17 cellular contexts compared by ENCODE assay signal in the genomic region with DNA sequence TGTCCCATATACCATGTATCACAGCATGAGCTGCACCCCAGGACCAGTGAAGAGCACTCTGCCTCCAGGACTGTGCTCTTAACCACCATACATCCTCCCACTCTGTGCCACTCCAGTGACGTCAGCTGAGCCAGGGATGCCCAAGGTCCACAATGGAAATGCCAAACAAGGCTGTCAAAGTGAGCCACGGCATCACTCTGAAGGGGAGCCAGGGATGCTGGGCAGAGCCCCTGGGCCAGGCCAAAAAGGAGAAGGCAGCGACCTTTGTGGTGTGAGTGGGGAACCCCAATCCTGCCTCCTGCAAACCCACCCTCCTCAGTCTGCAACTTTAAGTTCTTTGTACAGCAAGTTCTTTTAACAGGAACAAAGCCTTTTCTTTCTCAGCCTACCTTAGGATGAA.
A peak's percentile ranks its signal among the peaks of the same experiment; 100 is the strongest.
DNase-seq lines count a peak whose midpoint lies in the region; ATAC-seq and TF ChIP-seq lines count a peak whose summit lies in the region.
"Had no signal": no experiment of that assay in that cellular context is flagged by ENCODE, and none has a peak within 500 bp of the region (broad histone marks: within the 10 kb centered on the region; RNA-seq: fewer than 3 reads in every experiment).

No MANE protein-coding gene starts in this region.

- peak; percentile 34 for DNase-seq in activated naive CD8-positive, alpha-beta T cell treated with anti-CD3 and anti-CD28 coated beads, Interleukin-2, amount 50 U/mL, for 24 hours
- no peak for DNase-seq in activated naive CD8-positive, alpha-beta T cell treated with anti-CD3 and anti-CD28 coated beads for 36 hours
- DNase-seq in left lung (no peak), SW480 (ENCODE audit: low spot score) (no peak), NCI-H2029 treated with DMSO at 0.1 percent for 48 hours (lab: John Stamatoyannopoulos, UW) (no peak), H7 (no peak)
- DNase-seq: BE2C, EL, GF-D8, HFFc6, MG63, NCI-H1694 treated with DMSO at 0.1 percent for 48 hours, NCI-H446, NCI-H526 had no signal

- H3K4me3 ChIP-seq in left lung (no peak overlapping the region), rectal smooth muscle tissue (ENCODE audit: low read length) (no peak overlapping the region), H7 (ENCODE audit: insufficient read depth, low read depth, low read length) (no peak overlapping the region)
- H3K4me3 ChIP-seq: K562, MG63, Peyer's patch had no signal

- H3K27me3 Mint-ChIP-seq in activated naive CD8-positive, alpha-beta T cell treated with anti-CD3 and anti-CD28 coated beads, Interleukin-2, amount 50 U/mL, for 24 hours, result peaks cover 10% of the 10 kb centered on the region
- H3K27me3 Mint-ChIP-seq in activated naive CD8-positive, alpha-beta T cell treated with anti-CD3 and anti-CD28 coated beads for 36 hours, result peaks cover 52% of the 10 kb centered on the region

- TF ChIP-seq CTCF in left lung (IDR thresholded peaks at IDR 0.05), result no peak

- intact Hi-C loops in left lung (cut with DNase I), result no loop called here

- H3K27ac Mint-ChIP-seq in activated naive CD8-positive, alpha-beta T cell treated with anti-CD3 and anti-CD28 coated beads, Interleukin-2, amount 50 U/mL, for 24 hours, result no peak overlapping the region
- no peak overlapping the region for H3K27ac Mint-ChIP-seq in activated naive CD8-positive, alpha-beta T cell treated with anti-CD3 and anti-CD28 coated beads for 36 hours
- H3K27ac Mint-ChIP-seq: HFFc6 had no signal

- H3K9ac ChIP-seq in rectal smooth muscle tissue (ENCODE audit: low read length), result no peak overlapping the region

- no peaks in the 10 kb centered on the region for H3K9me3 ChIP-seq in left lung
- H3K9me3 ChIP-seq: BE2C, MG63, Peyer's patch had no signal

- H3K36me3 ChIP-seq in left lung (no peaks in the 10 kb centered on the region), rectal smooth muscle tissue (ENCODE audit: control insufficient read depth, insufficient read depth, low read length) (no peaks in the 10 kb centered on the region), H7 (replicated peaks; ENCODE audit: control insufficient read depth, insufficient read depth, low read length) (no peaks in the 10 kb centered on the region)
- H3K36me3 ChIP-seq: BE2C, MG63, Peyer's patch had no signal

- H3K36me3 Mint-ChIP-seq in activated naive CD8-positive, alpha-beta T cell treated with anti-CD3 and anti-CD28 coated beads, Interleukin-2, amount 50 U/mL, for 24 hours (ENCODE audit: low read depth), result peaks cover 4% of the 10 kb centered on the region
- H3K36me3 Mint-ChIP-seq in activated naive CD8-positive, alpha-beta T cell treated with anti-CD3 and anti-CD28 coated beads for 36 hours, result peaks cover 3% of the 10 kb centered on the region

- H3K9me3 Mint-ChIP-seq in activated naive CD8-positive, alpha-beta T cell treated with anti-CD3 and anti-CD28 coated beads, Interleukin-2, amount 50 U/mL, for 24 hours, result peaks cover 3% of the 10 kb centered on the region
- no peaks in the 10 kb centered on the region for H3K9me3 Mint-ChIP-seq in activated naive CD8-positive, alpha-beta T cell treated with anti-CD3 and anti-CD28 coated beads for 36 hours
- H3K9me3 Mint-ChIP-seq: HFFc6 had no signal

- peaks cover 73% of the 10 kb centered on the region for H3K4me1 Mint-ChIP-seq in activated naive CD8-positive, alpha-beta T cell treated with anti-CD3 and anti-CD28 coated beads, Interleukin-2, amount 50 U/mL, for 24 hours
- peaks cover 27% of the 10 kb centered on the region for H3K4me1 Mint-ChIP-seq in activated naive CD8-positive, alpha-beta T cell treated with anti-CD3 and anti-CD28 coated beads for 36 hours

- H3K4me3 Mint-ChIP-seq in activated naive CD8-positive, alpha-beta T cell treated with anti-CD3 and anti-CD28 coated beads, Interleukin-2, amount 50 U/mL, for 24 hours, result no peak overlapping the region
- H3K4me3 Mint-ChIP-seq in activated naive CD8-positive, alpha-beta T cell treated with anti-CD3 and anti-CD28 coated beads for 36 hours, result no peak overlapping the region
- H3K4me3 Mint-ChIP-seq: HFFc6 had no signal

- H3K27ac ChIP-seq in left lung (no peak overlapping the region), rectal smooth muscle tissue (ENCODE audit: low read depth, low read length) (peak overlapping the region; percentile 33)
- H3K27ac ChIP-seq: Peyer's patch had no signal

- no peaks in the 10 kb centered on the region for H3K4me1 ChIP-seq in left lung
- H3K4me1 ChIP-seq in rectal smooth muscle tissue (ENCODE audit: control insufficient read depth, insufficient read depth, low read length), result no peaks in the 10 kb centered on the region
- H3K4me1 ChIP-seq: Peyer's patch had no signal

- ATAC-seq in activated naive CD8-positive, alpha-beta T cell treated with anti-CD3 and anti-CD28 coated beads, Interleukin-2, amount 50 U/mL, for 24 hours, result peak; percentile 33
- ATAC-seq in left lung, result peak; percentile 27
- ATAC-seq: K562 had no signal

- no peaks in the 10 kb centered on the region for H3K27me3 ChIP-seq in left lung
- H3K27me3 ChIP-seq in rectal smooth muscle tissue (ENCODE audit: control insufficient read depth, insufficient read depth, low read length), result no peaks in the 10 kb centered on the region
- no peaks in the 10 kb centered on the region for H3K27me3 ChIP-seq in H7 (ENCODE audit: control insufficient read depth, insufficient read depth, low read length)
- H3K27me3 ChIP-seq: BE2C, MG63, Peyer's patch had no signal
